In the genomic region with DNA sequence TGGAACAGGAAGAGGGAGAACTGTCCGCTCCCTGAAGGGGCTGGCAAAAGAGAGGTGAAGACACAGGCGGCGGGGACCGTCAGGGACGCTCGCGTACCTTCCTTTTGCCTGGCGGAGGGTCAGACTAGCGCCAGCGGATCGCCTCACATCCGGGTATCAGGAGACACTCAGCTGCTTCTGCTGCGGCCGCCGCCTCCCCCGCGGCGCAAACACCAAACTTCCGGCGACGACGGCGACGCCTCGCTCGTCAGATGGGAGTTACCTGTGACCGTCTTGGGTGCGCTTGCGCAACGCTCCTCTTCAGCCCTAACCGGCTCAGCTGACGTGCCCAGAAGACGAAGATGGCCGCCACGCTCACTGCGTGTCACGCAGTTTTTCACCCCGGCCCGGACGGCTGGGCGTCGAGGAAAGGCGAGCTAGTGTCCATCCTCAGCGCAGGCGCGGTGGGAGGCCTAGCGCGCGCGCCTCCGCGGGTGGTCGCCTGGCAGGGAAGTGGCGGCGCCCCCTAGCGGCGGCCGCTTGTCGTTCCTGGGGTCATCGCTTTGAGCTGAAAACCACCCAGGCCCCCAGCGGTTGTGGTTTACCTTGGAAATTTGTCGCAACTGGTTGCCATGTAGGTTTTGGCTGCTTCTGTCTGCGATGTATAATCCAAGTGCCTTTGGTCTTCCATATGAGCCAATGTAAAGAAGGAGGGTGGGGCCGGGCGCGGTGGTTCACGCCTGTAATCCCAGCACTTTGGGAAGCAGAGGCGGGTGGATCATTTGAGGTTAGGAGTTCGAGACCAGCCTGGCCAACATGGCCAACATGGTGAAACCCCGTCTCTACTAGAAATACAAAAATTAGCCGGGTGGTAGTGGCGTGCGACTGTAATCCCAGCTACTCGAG, we compare ENCODE assay signal across 1 cellular context.
TF ChIP-seq lines count a peak whose summit lies in the region.

A gene with protein sequence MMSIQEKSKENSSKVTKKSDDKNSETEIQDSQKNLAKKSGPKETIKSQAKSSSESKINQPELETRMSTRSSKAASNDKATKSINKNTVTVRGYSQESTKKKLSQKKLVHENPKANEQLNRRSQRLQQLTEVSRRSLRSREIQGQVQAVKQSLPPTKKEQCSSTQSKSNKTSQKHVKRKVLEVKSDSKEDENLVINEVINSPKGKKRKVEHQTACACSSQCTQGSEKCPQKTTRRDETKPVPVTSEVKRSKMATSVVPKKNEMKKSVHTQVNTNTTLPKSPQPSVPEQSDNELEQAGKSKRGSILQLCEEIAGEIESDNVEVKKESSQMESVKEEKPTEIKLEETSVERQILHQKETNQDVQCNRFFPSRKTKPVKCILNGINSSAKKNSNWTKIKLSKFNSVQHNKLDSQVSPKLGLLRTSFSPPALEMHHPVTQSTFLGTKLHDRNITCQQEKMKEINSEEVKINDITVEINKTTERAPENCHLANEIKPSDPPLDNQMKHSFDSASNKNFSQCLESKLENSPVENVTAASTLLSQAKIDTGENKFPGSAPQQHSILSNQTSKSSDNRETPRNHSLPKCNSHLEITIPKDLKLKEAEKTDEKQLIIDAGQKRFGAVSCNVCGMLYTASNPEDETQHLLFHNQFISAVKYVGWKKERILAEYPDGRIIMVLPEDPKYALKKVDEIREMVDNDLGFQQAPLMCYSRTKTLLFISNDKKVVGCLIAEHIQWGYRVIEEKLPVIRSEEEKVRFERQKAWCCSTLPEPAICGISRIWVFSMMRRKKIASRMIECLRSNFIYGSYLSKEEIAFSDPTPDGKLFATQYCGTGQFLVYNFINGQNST (minus strand): TSS at position 179 of the 885 bp plus-strand sequence. CDS start 25,861 bp downstream, outside the sequence.

TF ChIP-seq in A549, 52 proteins besides CTCF, POLR2A, EP300 and RAD21 (continued from another document):
- TF ChIP-seq, protein P1, sequence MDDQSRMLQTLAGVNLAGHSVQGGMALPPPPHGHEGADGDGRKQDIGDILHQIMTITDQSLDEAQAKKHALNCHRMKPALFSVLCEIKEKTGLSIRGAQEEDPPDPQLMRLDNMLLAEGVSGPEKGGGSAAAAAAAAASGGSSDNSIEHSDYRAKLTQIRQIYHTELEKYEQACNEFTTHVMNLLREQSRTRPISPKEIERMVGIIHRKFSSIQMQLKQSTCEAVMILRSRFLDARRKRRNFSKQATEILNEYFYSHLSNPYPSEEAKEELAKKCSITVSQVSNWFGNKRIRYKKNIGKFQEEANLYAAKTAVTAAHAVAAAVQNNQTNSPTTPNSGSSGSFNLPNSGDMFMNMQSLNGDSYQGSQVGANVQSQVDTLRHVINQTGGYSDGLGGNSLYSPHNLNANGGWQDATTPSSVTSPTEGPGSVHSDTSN (IDR thresholded peaks at IDR 0.05), result peak; percentile 47; the same call in 1 of the 2 replicates
- TF ChIP-seq, protein P2, sequence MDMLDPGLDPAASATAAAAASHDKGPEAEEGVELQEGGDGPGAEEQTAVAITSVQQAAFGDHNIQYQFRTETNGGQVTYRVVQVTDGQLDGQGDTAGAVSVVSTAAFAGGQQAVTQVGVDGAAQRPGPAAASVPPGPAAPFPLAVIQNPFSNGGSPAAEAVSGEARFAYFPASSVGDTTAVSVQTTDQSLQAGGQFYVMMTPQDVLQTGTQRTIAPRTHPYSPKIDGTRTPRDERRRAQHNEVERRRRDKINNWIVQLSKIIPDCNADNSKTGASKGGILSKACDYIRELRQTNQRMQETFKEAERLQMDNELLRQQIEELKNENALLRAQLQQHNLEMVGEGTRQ (IDR thresholded peaks at IDR 0.05), result peak; percentile 62
